ENCODE assay signal across 1 cellular context in the genomic region with DNA sequence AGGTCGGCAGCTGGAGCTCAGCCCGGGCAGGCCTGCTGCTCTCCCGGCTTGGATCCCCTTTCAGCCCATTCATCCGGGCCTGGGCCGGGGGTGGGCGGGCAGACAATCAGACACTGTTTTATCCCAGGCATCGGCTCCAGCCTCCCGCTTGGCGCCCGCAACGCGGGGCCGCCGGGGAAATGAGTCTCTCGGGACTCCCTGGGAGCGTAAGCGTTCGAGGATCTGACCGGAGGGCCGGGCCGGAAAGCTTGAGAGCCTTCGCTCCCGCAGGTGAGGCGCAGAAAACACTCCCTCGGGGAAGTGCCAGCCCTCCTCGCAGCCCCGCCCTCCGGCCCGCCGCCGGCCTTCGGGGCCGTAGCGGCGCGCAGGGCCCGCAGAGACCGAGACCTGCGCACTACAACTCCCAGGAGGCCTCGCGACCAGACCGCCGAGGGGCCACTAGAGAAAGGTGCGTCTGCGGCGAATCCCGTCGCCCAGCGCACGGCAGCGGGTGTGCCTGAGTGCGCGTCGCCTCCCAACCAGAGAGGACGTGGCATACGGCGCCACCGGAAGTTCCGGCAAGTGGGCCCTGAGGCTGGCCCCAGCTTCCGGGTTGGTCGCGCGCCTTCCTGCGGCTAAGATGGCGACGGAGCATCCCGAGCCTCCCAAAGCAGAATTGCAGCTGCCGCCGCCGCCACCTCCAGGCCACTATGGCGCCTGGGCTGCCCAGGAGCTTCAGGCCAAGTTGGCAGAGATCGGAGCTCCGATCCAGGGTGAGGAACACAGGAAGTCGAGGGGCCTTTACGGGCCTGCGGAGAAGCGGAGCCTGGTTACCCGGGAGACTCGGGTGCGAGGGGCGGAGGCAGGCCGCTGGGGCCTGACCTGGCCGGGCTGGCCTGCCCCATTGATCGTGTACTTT.
TF ChIP-seq lines count a peak whose summit lies in the region.

A gene with protein sequence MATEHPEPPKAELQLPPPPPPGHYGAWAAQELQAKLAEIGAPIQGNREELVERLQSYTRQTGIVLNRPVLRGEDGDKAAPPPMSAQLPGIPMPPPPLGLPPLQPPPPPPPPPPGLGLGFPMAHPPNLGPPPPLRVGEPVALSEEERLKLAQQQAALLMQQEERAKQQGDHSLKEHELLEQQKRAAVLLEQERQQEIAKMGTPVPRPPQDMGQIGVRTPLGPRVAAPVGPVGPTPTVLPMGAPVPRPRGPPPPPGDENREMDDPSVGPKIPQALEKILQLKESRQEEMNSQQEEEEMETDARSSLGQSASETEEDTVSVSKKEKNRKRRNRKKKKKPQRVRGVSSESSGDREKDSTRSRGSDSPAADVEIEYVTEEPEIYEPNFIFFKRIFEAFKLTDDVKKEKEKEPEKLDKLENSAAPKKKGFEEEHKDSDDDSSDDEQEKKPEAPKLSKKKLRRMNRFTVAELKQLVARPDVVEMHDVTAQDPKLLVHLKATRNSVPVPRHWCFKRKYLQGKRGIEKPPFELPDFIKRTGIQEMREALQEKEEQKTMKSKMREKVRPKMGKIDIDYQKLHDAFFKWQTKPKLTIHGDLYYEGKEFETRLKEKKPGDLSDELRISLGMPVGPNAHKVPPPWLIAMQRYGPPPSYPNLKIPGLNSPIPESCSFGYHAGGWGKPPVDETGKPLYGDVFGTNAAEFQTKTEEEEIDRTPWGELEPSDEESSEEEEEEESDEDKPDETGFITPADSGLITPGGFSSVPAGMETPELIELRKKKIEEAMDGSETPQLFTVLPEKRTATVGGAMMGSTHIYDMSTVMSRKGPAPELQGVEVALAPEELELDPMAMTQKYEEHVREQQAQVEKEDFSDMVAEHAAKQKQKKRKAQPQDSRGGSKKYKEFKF (plus strand): TSS at position 599 of the 898 bp plus-strand sequence. CDS start 21 bp downstream, at position 620.

TF ChIP-seq in HepG2, 621 proteins besides CTCF, POLR2A, EP300 and RAD21 (continued from another document and continues in another):
- peak; percentile 86 for TF ChIP-seq ASH2L (IDR thresholded peaks at IDR 0.05; ENCODE audit: insufficient read length, low read depth, low read length)
- TF ChIP-seq, protein P1, sequence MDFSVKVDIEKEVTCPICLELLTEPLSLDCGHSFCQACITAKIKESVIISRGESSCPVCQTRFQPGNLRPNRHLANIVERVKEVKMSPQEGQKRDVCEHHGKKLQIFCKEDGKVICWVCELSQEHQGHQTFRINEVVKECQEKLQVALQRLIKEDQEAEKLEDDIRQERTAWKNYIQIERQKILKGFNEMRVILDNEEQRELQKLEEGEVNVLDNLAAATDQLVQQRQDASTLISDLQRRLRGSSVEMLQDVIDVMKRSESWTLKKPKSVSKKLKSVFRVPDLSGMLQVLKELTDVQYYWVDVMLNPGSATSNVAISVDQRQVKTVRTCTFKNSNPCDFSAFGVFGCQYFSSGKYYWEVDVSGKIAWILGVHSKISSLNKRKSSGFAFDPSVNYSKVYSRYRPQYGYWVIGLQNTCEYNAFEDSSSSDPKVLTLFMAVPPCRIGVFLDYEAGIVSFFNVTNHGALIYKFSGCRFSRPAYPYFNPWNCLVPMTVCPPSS (IDR thresholded peaks at IDR 0.05) = no peak
- TF ChIP-seq ELF4 (CRISPR knock-in tag; IDR thresholded peaks at IDR 0.05; ENCODE audit: borderline replicate concordance) = peak; percentile 98
- no peak for TF ChIP-seq ZNF616 (CRISPR knock-in tag; IDR thresholded peaks at IDR 0.05; ENCODE audit: low read depth)
- TF ChIP-seq, protein P2, sequence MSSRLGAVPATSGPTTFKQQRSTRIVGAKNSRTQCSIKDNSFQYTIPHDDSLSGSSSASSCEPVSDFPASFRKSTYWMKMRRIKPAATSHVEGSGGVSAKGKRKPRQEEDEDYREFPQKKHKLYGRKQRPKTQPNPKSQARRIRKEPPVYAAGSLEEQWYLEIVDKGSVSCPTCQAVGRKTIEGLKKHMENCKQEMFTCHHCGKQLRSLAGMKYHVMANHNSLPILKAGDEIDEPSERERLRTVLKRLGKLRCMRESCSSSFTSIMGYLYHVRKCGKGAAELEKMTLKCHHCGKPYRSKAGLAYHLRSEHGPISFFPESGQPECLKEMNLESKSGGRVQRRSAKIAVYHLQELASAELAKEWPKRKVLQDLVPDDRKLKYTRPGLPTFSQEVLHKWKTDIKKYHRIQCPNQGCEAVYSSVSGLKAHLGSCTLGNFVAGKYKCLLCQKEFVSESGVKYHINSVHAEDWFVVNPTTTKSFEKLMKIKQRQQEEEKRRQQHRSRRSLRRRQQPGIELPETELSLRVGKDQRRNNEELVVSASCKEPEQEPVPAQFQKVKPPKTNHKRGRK (CRISPR knock-in tag; IDR thresholded peaks at IDR 0.05) = no peak
- TF ChIP-seq RFX5 (IDR thresholded peaks at IDR 0.05; ENCODE audit: low read depth, low read length) = no peak
- no peak for TF ChIP-seq MATR3 (CRISPR knock-in tag; IDR thresholded peaks at IDR 0.05)
- TF ChIP-seq, protein P3, sequence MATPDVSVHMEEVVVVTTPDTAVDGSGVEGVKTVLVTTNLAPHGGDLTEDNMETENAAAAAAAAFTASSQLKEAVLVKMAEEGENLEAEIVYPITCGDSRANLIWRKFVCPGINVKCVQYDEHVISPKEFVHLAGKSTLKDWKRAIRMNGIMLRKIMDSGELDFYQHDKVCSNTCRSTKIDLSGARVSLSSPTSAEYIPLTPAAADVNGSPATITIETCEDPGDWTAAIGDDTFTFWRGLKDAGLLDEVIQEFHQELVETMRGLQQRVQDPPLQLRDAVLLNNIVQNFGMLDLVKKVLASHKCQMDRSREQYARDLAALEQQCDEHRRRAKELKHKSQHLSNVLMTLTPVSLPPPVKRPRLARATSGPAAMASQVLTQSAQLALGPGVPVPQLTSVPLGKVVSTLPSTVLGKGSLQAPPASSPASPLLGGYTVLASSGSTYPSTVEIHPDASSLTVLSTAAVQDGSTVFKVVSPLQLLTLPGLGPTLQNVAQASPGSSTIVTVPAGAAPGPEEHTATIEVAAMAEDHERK (CRISPR knock-in tag; IDR thresholded peaks at IDR 0.05; ENCODE audit: low read depth) = peak; percentile 91
- 0 out of 2 replicates have a peak, but pooled peaks have one; percentile 23 for TF ChIP-seq RNF2 (conservative IDR thresholded peaks at IDR 0.05; ENCODE audit: low read depth)
- TF ChIP-seq, protein P4, sequence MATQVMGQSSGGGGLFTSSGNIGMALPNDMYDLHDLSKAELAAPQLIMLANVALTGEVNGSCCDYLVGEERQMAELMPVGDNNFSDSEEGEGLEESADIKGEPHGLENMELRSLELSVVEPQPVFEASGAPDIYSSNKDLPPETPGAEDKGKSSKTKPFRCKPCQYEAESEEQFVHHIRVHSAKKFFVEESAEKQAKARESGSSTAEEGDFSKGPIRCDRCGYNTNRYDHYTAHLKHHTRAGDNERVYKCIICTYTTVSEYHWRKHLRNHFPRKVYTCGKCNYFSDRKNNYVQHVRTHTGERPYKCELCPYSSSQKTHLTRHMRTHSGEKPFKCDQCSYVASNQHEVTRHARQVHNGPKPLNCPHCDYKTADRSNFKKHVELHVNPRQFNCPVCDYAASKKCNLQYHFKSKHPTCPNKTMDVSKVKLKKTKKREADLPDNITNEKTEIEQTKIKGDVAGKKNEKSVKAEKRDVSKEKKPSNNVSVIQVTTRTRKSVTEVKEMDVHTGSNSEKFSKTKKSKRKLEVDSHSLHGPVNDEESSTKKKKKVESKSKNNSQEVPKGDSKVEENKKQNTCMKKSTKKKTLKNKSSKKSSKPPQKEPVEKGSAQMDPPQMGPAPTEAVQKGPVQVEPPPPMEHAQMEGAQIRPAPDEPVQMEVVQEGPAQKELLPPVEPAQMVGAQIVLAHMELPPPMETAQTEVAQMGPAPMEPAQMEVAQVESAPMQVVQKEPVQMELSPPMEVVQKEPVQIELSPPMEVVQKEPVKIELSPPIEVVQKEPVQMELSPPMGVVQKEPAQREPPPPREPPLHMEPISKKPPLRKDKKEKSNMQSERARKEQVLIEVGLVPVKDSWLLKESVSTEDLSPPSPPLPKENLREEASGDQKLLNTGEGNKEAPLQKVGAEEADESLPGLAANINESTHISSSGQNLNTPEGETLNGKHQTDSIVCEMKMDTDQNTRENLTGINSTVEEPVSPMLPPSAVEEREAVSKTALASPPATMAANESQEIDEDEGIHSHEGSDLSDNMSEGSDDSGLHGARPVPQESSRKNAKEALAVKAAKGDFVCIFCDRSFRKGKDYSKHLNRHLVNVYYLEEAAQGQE (IDR thresholded peaks at IDR 0.05; ENCODE audit: borderline replicate concordance in 1 of 2, low read depth in 1 of 2, low read length in 2 of 2) = no peak; a peak in 1 of 4 replicates
- TF ChIP-seq ETV6 (CRISPR knock-in tag; conservative IDR thresholded peaks at IDR 0.05) = peak; percentile 83
- TF ChIP-seq ZSCAN9 (CRISPR knock-in tag; IDR thresholded peaks at IDR 0.05; ENCODE audit: borderline replicate concordance) = peak; percentile 53
- peak; percentile 69; the same call in 1 of the 2 replicates for TF ChIP-seq TOE1 (CRISPR knock-in tag; IDR thresholded peaks at IDR 0.05)
- TF ChIP-seq TARDBP (CRISPR knock-in tag; IDR thresholded peaks at IDR 0.05) = peak; percentile 70; the same call in 1 of the 2 replicates
- no peak for TF ChIP-seq ZNF160 (CRISPR knock-in tag; IDR thresholded peaks at IDR 0.05)
- TF ChIP-seq, protein P5, sequence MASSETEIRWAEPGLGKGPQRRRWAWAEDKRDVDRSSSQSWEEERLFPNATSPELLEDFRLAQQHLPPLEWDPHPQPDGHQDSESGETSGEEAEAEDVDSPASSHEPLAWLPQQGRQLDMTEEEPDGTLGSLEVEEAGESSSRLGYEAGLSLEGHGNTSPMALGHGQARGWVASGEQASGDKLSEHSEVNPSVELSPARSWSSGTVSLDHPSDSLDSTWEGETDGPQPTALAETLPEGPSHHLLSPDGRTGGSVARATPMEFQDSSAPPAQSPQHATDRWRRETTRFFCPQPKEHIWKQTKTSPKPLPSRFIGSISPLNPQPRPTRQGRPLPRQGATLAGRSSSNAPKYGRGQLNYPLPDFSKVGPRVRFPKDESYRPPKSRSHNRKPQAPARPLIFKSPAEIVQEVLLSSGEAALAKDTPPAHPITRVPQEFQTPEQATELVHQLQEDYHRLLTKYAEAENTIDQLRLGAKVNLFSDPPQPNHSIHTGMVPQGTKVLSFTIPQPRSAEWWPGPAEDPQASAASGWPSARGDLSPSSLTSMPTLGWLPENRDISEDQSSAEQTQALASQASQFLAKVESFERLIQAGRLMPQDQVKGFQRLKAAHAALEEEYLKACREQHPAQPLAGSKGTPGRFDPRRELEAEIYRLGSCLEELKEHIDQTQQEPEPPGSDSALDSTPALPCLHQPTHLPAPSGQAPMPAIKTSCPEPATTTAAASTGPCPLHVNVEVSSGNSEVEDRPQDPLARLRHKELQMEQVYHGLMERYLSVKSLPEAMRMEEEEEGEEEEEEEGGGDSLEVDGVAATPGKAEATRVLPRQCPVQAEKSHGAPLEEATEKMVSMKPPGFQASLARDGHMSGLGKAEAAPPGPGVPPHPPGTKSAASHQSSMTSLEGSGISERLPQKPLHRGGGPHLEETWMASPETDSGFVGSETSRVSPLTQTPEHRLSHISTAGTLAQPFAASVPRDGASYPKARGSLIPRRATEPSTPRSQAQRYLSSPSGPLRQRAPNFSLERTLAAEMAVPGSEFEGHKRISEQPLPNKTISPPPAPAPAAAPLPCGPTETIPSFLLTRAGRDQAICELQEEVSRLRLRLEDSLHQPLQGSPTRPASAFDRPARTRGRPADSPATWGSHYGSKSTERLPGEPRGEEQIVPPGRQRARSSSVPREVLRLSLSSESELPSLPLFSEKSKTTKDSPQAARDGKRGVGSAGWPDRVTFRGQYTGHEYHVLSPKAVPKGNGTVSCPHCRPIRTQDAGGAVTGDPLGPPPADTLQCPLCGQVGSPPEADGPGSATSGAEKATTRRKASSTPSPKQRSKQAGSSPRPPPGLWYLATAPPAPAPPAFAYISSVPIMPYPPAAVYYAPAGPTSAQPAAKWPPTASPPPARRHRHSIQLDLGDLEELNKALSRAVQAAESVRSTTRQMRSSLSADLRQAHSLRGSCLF (CRISPR knock-in tag; IDR thresholded peaks at IDR 0.05; ENCODE audit: borderline replicate concordance) = peak; percentile 4; the same call in 1 of the 2 replicates
- no peak for TF ChIP-seq NCOA5 (CRISPR knock-in tag; IDR thresholded peaks at IDR 0.05)
- TF ChIP-seq ZNF468 (CRISPR knock-in tag; IDR thresholded peaks at IDR 0.05) = no peak
- peak; percentile 83; the same call in 1 of the 2 replicates for TF ChIP-seq KLF11 (CRISPR knock-in tag; IDR thresholded peaks at IDR 0.05)
- TF ChIP-seq, protein P6, sequence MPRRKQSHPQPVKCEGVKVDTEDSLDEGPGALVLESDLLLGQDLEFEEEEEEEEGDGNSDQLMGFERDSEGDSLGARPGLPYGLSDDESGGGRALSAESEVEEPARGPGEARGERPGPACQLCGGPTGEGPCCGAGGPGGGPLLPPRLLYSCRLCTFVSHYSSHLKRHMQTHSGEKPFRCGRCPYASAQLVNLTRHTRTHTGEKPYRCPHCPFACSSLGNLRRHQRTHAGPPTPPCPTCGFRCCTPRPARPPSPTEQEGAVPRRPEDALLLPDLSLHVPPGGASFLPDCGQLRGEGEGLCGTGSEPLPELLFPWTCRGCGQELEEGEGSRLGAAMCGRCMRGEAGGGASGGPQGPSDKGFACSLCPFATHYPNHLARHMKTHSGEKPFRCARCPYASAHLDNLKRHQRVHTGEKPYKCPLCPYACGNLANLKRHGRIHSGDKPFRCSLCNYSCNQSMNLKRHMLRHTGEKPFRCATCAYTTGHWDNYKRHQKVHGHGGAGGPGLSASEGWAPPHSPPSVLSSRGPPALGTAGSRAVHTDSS (CRISPR knock-in tag; conservative IDR thresholded peaks at IDR 0.05) = no peak
- peak; percentile 78; the same call in 1 of the 2 replicates for TF ChIP-seq ZSCAN25 (CRISPR knock-in tag; IDR thresholded peaks at IDR 0.05)
- TF ChIP-seq, protein P7, sequence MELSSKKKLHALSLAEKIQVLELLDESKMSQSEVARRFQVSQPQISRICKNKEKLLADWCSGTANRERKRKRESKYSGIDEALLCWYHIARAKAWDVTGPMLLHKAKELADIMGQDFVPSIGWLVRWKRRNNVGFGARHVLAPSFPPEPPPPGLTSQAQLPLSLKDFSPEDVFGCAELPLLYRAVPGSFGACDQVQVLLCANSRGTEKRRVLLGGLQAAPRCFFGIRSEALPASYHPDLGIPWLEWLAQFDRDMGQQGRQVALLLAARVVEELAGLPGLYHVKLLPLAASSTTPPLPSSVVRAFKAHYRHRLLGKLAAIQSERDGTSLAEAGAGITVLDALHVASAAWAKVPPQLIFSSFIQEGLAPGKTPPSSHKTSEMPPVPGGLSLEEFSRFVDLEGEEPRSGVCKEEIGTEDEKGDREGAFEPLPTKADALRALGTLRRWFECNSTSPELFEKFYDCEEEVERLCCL (CRISPR knock-in tag; IDR thresholded peaks at IDR 0.05; ENCODE audit: borderline replicate concordance) = no peak
- no peak for TF ChIP-seq ZNF282 (IDR thresholded peaks at IDR 0.05; ENCODE audit: partially characterized antibody)
- peak; percentile 100 for TF ChIP-seq ELF1 (CRISPR knock-in tag; IDR thresholded peaks at IDR 0.05)
- no peak for TF ChIP-seq ZNF720 (CRISPR knock-in tag; IDR thresholded peaks at IDR 0.05)
- TF ChIP-seq CEBPG (CRISPR knock-in tag; IDR thresholded peaks at IDR 0.05) = no peak
- no peak for TF ChIP-seq RARG (CRISPR knock-in tag; IDR thresholded peaks at IDR 0.05; ENCODE audit: low read depth)
- peak; percentile 77; the same call in 1 of the 2 replicates for TF ChIP-seq TMF1 (CRISPR knock-in tag; IDR thresholded peaks at IDR 0.05; ENCODE audit: low read depth)
- TF ChIP-seq ZNF777 (CRISPR knock-in tag; IDR thresholded peaks at IDR 0.05) = no peak; the same call in 1 of the 2 replicates
- peak; percentile 98 for TF ChIP-seq KAT8 (CRISPR knock-in tag; IDR thresholded peaks at IDR 0.05)
- peak; percentile 68 for TF ChIP-seq ZNF264 (CRISPR knock-in tag; IDR thresholded peaks at IDR 0.05)
- peak; percentile 34; the same call in 1 of the 2 replicates for TF ChIP-seq RELA (CRISPR knock-in tag; IDR thresholded peaks at IDR 0.05)
- no peak for TF ChIP-seq SRSF9 (IDR thresholded peaks at IDR 0.05; ENCODE audit: borderline replicate concordance, insufficient read depth, low read depth, low read length, poor library complexity, severe bottlenecking)
- peak; percentile 30; the same call in 1 of the 2 replicates for TF ChIP-seq REL (CRISPR knock-in tag; conservative IDR thresholded peaks at IDR 0.05)
- TF ChIP-seq ZNF441 (CRISPR knock-in tag; IDR thresholded peaks at IDR 0.05; ENCODE audit: borderline replicate concordance) = 0 out of 2 replicates have a peak, but pooled peaks have one; percentile 32
- TF ChIP-seq ZNF547 (CRISPR knock-in tag; IDR thresholded peaks at IDR 0.05) = peak; percentile 84
- peak; percentile 67; the same call in 1 of the 2 replicates for TF ChIP-seq ZNF557 (CRISPR knock-in tag; IDR thresholded peaks at IDR 0.05)
